2 cellular contexts compared by ENCODE assay signal in the genomic region with DNA sequence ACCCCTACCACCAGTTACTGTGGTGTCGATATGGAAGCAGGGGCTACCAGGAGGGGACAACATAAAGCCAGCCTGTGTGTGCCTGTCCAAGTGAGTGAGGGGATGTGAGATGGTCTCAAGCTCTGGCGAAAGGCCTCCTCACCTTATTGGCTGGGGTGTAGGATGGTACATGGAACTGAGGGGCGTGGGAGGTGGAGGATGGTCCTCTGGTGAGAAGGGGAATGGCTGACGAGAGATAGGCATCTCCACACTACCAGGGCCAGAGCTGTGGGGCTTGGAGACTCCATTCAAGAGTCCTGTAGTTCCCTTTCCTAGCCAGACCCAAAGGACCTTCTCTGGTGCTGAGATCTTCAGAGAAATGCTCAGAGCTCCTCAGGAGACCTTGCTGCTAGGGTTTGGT.
TF ChIP-seq lines count a peak whose summit lies in the region.

No MANE protein-coding gene starts in this region.

TF ChIP-seq in HepG2, 621 proteins besides CTCF, POLR2A, EP300 and RAD21:
- TF ChIP-seq ZNF235 (CRISPR knock-in tag; IDR thresholded peaks at IDR 0.05; ENCODE audit: borderline replicate concordance) (no peak), HNF4G (IDR thresholded peaks at IDR 0.05; ENCODE audit: borderline replicate concordance, low read depth, low read length) (no peak), HNF4G (CRISPR knock-in tag; IDR thresholded peaks at IDR 0.05; ENCODE audit: borderline replicate concordance, low read depth) (no peak), ZFP37 (CRISPR knock-in tag; IDR thresholded peaks at IDR 0.05; ENCODE audit: borderline replicate concordance) (no peak), ARNT (IDR thresholded peaks at IDR 0.05) (no peak), ZNF780A (CRISPR knock-in tag; IDR thresholded peaks at IDR 0.05) (no peak), ZC3H4 (CRISPR knock-in tag; IDR thresholded peaks at IDR 0.05; ENCODE audit: borderline replicate concordance) (no peak), ZNF430 (CRISPR knock-in tag; IDR thresholded peaks at IDR 0.05) (no peak), NR3C1 (CRISPR knock-in tag; IDR thresholded peaks at IDR 0.05) (no peak), RBAK (CRISPR knock-in tag; IDR thresholded peaks at IDR 0.05) (no peak), FOXK1 (CRISPR knock-in tag; IDR thresholded peaks at IDR 0.05; ENCODE audit: borderline replicate concordance, low read depth) (no peak), PHF8 (CRISPR knock-in tag; IDR thresholded peaks at IDR 0.05) (no peak), ZIK1 (CRISPR knock-in tag; IDR thresholded peaks at IDR 0.05; ENCODE audit: borderline replicate concordance, low read depth) (no peak), ZFP36 (IDR thresholded peaks at IDR 0.05; ENCODE audit: borderline replicate concordance, low read depth, low read length, partially characterized antibody) (no peak), ZNF160 (CRISPR knock-in tag; IDR thresholded peaks at IDR 0.05) (no peak), DR1 (CRISPR knock-in tag; IDR thresholded peaks at IDR 0.05) (no peak)
- TF ChIP-seq, protein P1, sequence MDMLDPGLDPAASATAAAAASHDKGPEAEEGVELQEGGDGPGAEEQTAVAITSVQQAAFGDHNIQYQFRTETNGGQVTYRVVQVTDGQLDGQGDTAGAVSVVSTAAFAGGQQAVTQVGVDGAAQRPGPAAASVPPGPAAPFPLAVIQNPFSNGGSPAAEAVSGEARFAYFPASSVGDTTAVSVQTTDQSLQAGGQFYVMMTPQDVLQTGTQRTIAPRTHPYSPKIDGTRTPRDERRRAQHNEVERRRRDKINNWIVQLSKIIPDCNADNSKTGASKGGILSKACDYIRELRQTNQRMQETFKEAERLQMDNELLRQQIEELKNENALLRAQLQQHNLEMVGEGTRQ (IDR thresholded peaks at IDR 0.05; ENCODE audit: low read depth, low read length) = no peak
- TF ChIP-seq, protein P1 (CRISPR knock-in tag; IDR thresholded peaks at IDR 0.05; ENCODE audit: borderline replicate concordance) = no peak
- TF ChIP-seq, protein P2, sequence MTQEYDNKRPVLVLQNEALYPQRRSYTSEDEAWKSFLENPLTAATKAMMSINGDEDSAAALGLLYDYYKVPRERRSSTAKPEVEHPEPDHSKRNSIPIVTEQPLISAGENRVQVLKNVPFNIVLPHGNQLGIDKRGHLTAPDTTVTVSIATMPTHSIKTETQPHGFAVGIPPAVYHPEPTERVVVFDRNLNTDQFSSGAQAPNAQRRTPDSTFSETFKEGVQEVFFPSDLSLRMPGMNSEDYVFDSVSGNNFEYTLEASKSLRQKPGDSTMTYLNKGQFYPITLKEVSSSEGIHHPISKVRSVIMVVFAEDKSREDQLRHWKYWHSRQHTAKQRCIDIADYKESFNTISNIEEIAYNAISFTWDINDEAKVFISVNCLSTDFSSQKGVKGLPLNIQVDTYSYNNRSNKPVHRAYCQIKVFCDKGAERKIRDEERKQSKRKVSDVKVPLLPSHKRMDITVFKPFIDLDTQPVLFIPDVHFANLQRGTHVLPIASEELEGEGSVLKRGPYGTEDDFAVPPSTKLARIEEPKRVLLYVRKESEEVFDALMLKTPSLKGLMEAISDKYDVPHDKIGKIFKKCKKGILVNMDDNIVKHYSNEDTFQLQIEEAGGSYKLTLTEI (CRISPR knock-in tag; conservative IDR thresholded peaks at IDR 0.05) = no peak
- TF ChIP-seq, protein P3, sequence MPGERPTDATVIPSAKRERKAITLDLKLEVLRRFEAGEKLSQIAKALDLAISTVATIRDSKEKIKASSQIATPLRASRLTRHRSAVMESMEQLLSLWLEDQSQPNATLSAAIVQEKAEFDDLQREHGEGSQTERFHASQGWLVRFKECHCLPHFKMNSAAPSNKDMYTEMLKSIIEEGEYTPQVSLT (CRISPR knock-in tag; IDR thresholded peaks at IDR 0.05; ENCODE audit: borderline replicate concordance, low read depth) = no peak
- TF ChIP-seq, protein P4, sequence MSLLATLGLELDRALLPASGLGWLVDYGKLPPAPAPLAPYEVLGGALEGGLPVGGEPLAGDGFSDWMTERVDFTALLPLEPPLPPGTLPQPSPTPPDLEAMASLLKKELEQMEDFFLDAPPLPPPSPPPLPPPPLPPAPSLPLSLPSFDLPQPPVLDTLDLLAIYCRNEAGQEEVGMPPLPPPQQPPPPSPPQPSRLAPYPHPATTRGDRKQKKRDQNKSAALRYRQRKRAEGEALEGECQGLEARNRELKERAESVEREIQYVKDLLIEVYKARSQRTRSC (CRISPR knock-in tag; IDR thresholded peaks at IDR 0.05; ENCODE audit: low read depth) = no peak

TF ChIP-seq in H1, 55 proteins besides CTCF, POLR2A, EP300 and RAD21:
- TF ChIP-seq ZNF274 (IDR thresholded peaks at IDR 0.05; ENCODE audit: borderline replicate concordance, extremely low read depth, low read length) = no peak
